Comparison of ENCODE assay signal across 2 cellular contexts in genomic region chr16:75089486-75090202, GRCh38.
A peak's percentile ranks its signal among the peaks of the same experiment; 100 is the strongest.
TF ChIP-seq lines count a peak whose summit lies in the region.

No MANE protein-coding gene starts in this region.

TF ChIP-seq in HCT116, 20 proteins besides CTCF, POLR2A, EP300 and RAD21:
- TF ChIP-seq, protein P1, sequence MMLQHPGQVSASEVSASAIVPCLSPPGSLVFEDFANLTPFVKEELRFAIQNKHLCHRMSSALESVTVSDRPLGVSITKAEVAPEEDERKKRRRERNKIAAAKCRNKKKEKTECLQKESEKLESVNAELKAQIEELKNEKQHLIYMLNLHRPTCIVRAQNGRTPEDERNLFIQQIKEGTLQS (IDR thresholded peaks at IDR 0.05) = no peak
- TF ChIP-seq YY1 (IDR thresholded peaks at IDR 0.05; ENCODE audit: extremely low read depth, insufficient replicate concordance, low read depth, low read length) (no peak), CEBPB (IDR thresholded peaks at IDR 0.05; ENCODE audit: low read depth) (no peak), ZBTB33 (IDR thresholded peaks at IDR 0.05; ENCODE audit: extremely low read depth, insufficient replicate concordance, low read length) (no peak), EZH2 (IDR thresholded peaks at IDR 0.05) (no peak), POLR2AphosphoS5 (IDR thresholded peaks at IDR 0.05; ENCODE audit: low read depth, low read length) (no peak), REST (IDR thresholded peaks at IDR 0.05; ENCODE audit: low read depth) (no peak)

TF ChIP-seq in GM12878, 131 proteins besides CTCF, POLR2A, EP300 and RAD21:
- TF ChIP-seq CBFB (IDR thresholded peaks at IDR 0.05; ENCODE audit: low read depth) = no peak
- TF ChIP-seq JUNB (IDR thresholded peaks at IDR 0.05) = peak; percentile 51
